Comparison of ENCODE assay signal across 8 cellular contexts in the genomic region with DNA sequence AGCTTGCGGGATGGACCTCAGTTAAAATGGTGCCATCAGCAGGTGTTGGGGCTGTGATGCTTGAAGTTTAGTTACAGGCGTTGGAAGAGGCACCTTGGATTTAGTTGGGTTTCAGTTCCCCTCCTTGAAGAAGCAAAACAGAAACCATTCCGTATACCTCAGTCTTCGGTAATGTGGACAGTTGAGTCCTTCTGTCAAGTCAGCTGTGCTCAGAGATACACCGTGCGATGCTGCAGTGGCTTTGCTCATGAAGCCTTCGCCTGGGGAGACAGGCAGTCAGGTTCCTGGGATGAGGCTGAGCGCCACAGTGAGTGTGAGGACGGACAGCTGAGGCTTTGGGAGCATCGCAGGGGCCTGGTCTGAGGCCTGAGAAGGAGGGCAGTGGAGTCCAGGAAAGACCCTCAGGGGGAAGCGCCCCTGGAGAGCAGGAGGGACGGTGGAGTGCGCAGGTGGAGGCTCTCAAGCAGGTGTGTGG. TPM values are rescaled to one million over a fixed set of nuclear protein-coding genes. Genes with fewer than 3 reads are reported as not detected.
DNase-seq lines count a peak whose midpoint lies in the region; ATAC-seq and TF ChIP-seq lines count a peak whose summit lies in the region.

No MANE protein-coding gene starts in this region.

- peaks cover 8 to 52% (median 27%) of the 10 kb centered on the region in 4 donors for H3K4me1 Mint-ChIP-seq in CD4-positive, CD25-positive, alpha-beta regulatory T cell

- H3K4me2 ChIP-seq in SK-N-SH: no peak overlapping the region

- H3K4me3 Mint-ChIP-seq in CD4-positive, CD25-positive, alpha-beta regulatory T cell: peak overlapping the region in 2 of 4 donors; percentile 38 to 68

- H3K9ac ChIP-seq in SK-N-SH: no peak overlapping the region

- no peaks in the 10 kb centered on the region for H3K9me3 ChIP-seq in CD4-positive, CD25-positive, alpha-beta regulatory T cell (ENCODE audit: control insufficient read depth in 2 of 2, low read length in 2 of 2)
- H3K9me3 ChIP-seq in SK-N-SH (no peaks in the 10 kb centered on the region), thyroid gland (no peaks in the 10 kb centered on the region)

- TF ChIP-seq CTCF in SK-N-SH (IDR thresholded peaks at IDR 0.05) (no peak), thyroid gland (IDR thresholded peaks at IDR 0.05) (no peak)

- H3K4me3 ChIP-seq in CD4-positive, CD25-positive, alpha-beta regulatory T cell (ENCODE audit: low read depth, low read length): no peak overlapping the region
- H3K4me3 ChIP-seq in SK-N-SH (ENCODE audit: low read depth in 2 of 2, low read length in 1 of 2) (no peak overlapping the region), thyroid gland (replicated peaks in 1 of 3) (no peak overlapping the region)

- H3K27me3 Mint-ChIP-seq in CD4-positive, CD25-positive, alpha-beta regulatory T cell: no peaks in the 10 kb centered on the region

- no peak for TF ChIP-seq POLR2A in thyroid gland (IDR thresholded peaks at IDR 0.05)

- H2AFZ ChIP-seq in SK-N-SH (ENCODE audit: low read depth): no peak overlapping the region

- ATAC-seq in CD4-positive, CD25-positive, alpha-beta regulatory T cell (ENCODE audit: low read depth in 2 of 2): peak; percentile 7 to 46
- peak; percentile 71 for ATAC-seq in GM18870 (IDR thresholded peaks at IDR 0.05; ENCODE audit: unreplicated experiment)
- ATAC-seq in HG02943 (IDR thresholded peaks at IDR 0.05; ENCODE audit: low read depth, unreplicated experiment): peak; percentile 70

- H3K27me3 ChIP-seq in CD4-positive, CD25-positive, alpha-beta regulatory T cell (ENCODE audit: control insufficient read depth, insufficient read depth, low read length): no peaks in the 10 kb centered on the region
- H3K27me3 ChIP-seq in SK-N-SH (ENCODE audit: insufficient read depth): no peaks in the 10 kb centered on the region
- H3K27me3 ChIP-seq in thyroid gland: no peaks in the 10 kb centered on the region

- peak overlapping the region; percentile 56 to 67 (median 60) for H3K27ac Mint-ChIP-seq in CD4-positive, CD25-positive, alpha-beta regulatory T cell

- no peak overlapping the region for H3K27ac ChIP-seq in CD4-positive, CD25-positive, alpha-beta regulatory T cell (ENCODE audit: insufficient read depth, low read length, poor library complexity, severe bottlenecking)
- H3K27ac ChIP-seq in SK-N-SH (ENCODE audit: low read depth in 2 of 2, low read length in 1 of 2): no peak overlapping the region
- H3K27ac ChIP-seq in thyroid gland: no peak overlapping the region
- H3K27ac ChIP-seq in substantia nigra (ENCODE audit: low read depth, low read length, poor library complexity, severe bottlenecking): no peak overlapping the region

- H3K36me3 Mint-ChIP-seq in CD4-positive, CD25-positive, alpha-beta regulatory T cell: peaks cover 23% of the 10 kb centered on the region

- H3K4me1 ChIP-seq in CD4-positive, CD25-positive, alpha-beta regulatory T cell (ENCODE audit: control insufficient read depth, insufficient read depth, low read length, poor library complexity, severe bottlenecking): peaks cover 10% of the 10 kb centered on the region
- H3K4me1 ChIP-seq in SK-N-SH (ENCODE audit: control insufficient read depth in 1 of 2, insufficient read depth in 2 of 2, low read depth in 1 of 2, low read length in 1 of 2) (peaks cover 0 to under 1% of the 10 kb centered on the region in 2 experiments; a peak in 1 of 4 replicates), thyroid gland (peaks cover 0 to under 1% of the 10 kb centered on the region in 2 donors)

- no peak for TF ChIP-seq RAD21 in SK-N-SH (IDR thresholded peaks at IDR 0.05; ENCODE audit: low read length)

- no peak for DNase-seq in CD4-positive, CD25-positive, alpha-beta regulatory T cell
- DNase-seq in SK-N-SH: peak; percentile 30
- no peak for DNase-seq in thyroid gland
- no peak for DNase-seq in SHP77 treated with DMSO at 0.1 percent for 48 hours (lab: John Stamatoyannopoulos, UW)
- no peak for DNase-seq in HPDE6-E6E7 (ENCODE audit: extremely low spot score)
- no peak for DNase-seq in substantia nigra (lab: John Stamatoyannopoulos, UW)

- H3K9me2 ChIP-seq in SK-N-SH: no peaks in the 10 kb centered on the region

- POLR2A ChIA-PET in SK-N-SH (lab: Yijun Ruan, JAX): no interaction called here

- peaks cover 24% of the 10 kb centered on the region; the same call in 1 of the 2 replicates for H3K79me2 ChIP-seq in SK-N-SH (ENCODE audit: insufficient read depth)

- intact Hi-C loops in thyroid gland (cut with DNase I): no loop called here

- peaks cover 0 to 1% (median 0%) of the 10 kb centered on the region in 7 donors for H3K9me3 Mint-ChIP-seq in CD4-positive, CD25-positive, alpha-beta regulatory T cell

- peaks cover 43% of the 10 kb centered on the region for H3F3A ChIP-seq in SK-N-SH (replicated peaks; ENCODE audit: insufficient read depth)

- 97% methylated on average over 13 of the region's 13 CpGs for WGBS in SK-N-SH (ENCODE audit: low lambda C conversion rate)
- WGBS in thyroid gland, 2 donors: 80 to 84% methylated on average over 13 of the region's 13 CpGs

- CTCF ChIA-PET in SK-N-SH (lab: Yijun Ruan, JAX): no interaction called here

- TF ChIP-seq EP300 in SK-N-SH (IDR thresholded peaks at IDR 0.05; ENCODE audit: borderline replicate concordance in 1 of 2, low read depth in 1 of 2, low read length in 1 of 2): no peak

- peaks cover 37% of the 10 kb centered on the region for H4K20me1 ChIP-seq in SK-N-SH (ENCODE audit: insufficient read depth)

- peaks cover 31% of the 10 kb centered on the region for H3K36me3 ChIP-seq in CD4-positive, CD25-positive, alpha-beta regulatory T cell (ENCODE audit: control insufficient read depth, insufficient read depth, low read length)
- H3K36me3 ChIP-seq in SK-N-SH (replicated peaks in 1 of 2; ENCODE audit: control insufficient read depth in 1 of 2, insufficient read depth in 2 of 2, low read length in 1 of 2): peaks cover 32 to 36% of the 10 kb centered on the region in 2 experiments
- peaks cover 26 to 34% of the 10 kb centered on the region in 2 donors for H3K36me3 ChIP-seq in thyroid gland

TF ChIP-seq in SK-N-SH, 30 proteins besides CTCF, POLR2A, EP300 and RAD21:
- TF ChIP-seq YY1 (IDR thresholded peaks at IDR 0.05; ENCODE audit: low read depth) (no peak), ELF1 (IDR thresholded peaks at IDR 0.05) (no peak), MXI1 (IDR thresholded peaks at IDR 0.05; ENCODE audit: low read depth, low read length) (no peak), EZH2phosphoT487 (IDR thresholded peaks at IDR 0.05; ENCODE audit: borderline replicate concordance, low read depth) (no peak), RCOR1 (IDR thresholded peaks at IDR 0.05; ENCODE audit: low read length) (no peak), FOSL2 (IDR thresholded peaks at IDR 0.05; ENCODE audit: borderline replicate concordance, low read depth) (no peak)
- TF ChIP-seq, protein P1, sequence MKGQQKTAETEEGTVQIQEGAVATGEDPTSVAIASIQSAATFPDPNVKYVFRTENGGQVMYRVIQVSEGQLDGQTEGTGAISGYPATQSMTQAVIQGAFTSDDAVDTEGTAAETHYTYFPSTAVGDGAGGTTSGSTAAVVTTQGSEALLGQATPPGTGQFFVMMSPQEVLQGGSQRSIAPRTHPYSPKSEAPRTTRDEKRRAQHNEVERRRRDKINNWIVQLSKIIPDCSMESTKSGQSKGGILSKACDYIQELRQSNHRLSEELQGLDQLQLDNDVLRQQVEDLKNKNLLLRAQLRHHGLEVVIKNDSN (IDR thresholded peaks at IDR 0.05; ENCODE audit: borderline replicate concordance, low read depth): no peak
- TF ChIP-seq, protein P2, sequence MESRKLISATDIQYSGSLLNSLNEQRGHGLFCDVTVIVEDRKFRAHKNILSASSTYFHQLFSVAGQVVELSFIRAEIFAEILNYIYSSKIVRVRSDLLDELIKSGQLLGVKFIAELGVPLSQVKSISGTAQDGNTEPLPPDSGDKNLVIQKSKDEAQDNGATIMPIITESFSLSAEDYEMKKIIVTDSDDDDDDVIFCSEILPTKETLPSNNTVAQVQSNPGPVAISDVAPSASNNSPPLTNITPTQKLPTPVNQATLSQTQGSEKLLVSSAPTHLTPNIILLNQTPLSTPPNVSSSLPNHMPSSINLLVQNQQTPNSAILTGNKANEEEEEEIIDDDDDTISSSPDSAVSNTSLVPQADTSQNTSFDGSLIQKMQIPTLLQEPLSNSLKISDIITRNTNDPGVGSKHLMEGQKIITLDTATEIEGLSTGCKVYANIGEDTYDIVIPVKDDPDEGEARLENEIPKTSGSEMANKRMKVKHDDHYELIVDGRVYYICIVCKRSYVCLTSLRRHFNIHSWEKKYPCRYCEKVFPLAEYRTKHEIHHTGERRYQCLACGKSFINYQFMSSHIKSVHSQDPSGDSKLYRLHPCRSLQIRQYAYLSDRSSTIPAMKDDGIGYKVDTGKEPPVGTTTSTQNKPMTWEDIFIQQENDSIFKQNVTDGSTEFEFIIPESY (IDR thresholded peaks at IDR 0.05; ENCODE audit: borderline replicate concordance, low read depth): no peak

RNA-seq across cellular contexts. Expression of a gene that starts 7.4 kb away (rescaled TPM):
- 298 TPM for total RNA-seq in CD4-positive, CD25-positive, alpha-beta regulatory T cell
- 100 to 1,000 TPM; 682 to 837 (median 733) TPM for polyA plus RNA-seq in CD4-positive, CD25-positive, alpha-beta regulatory T cell
- 865 and 950 TPM in 2 replicates for polyA plus RNA-seq in SK-N-SH (2012; rRNA removed)
- polyA plus RNA-seq in SK-N-SH (2012; cell fraction: cytosol; rRNA removed): 1,006 and 1,490 TPM in 2 replicates
- 461 and 695 TPM in 2 replicates for polyA plus RNA-seq in SK-N-SH (2012; cell fraction: nucleus; rRNA removed)
- 100 to 1,000 TPM; 123 to 169 (median 142) TPM for total RNA-seq in thyroid gland

RNA-seq across cellular contexts. Expression of a gene that starts 40.2 kb away (rescaled TPM):
- 29.5 TPM for total RNA-seq in CD4-positive, CD25-positive, alpha-beta regulatory T cell
- polyA plus RNA-seq in CD4-positive, CD25-positive, alpha-beta regulatory T cell: 10 to 100 TPM; 10.7 to 11.8 (median 11.4) TPM
- 25.1 and 31.7 TPM in 2 replicates for polyA plus RNA-seq in SK-N-SH (2012; rRNA removed)
- 30.9 and 36.8 TPM in 2 replicates for polyA plus RNA-seq in SK-N-SH (2012; cell fraction: cytosol; rRNA removed)
- polyA plus RNA-seq in SK-N-SH (2012; cell fraction: nucleus; rRNA removed): 33.0 and 64.3 TPM in 2 replicates
- total RNA-seq in thyroid gland: 10 to 100 TPM; 18.0 to 43.0 (median 26.1) TPM
